27 cellular contexts compared by ENCODE assay signal in the genomic region with DNA sequence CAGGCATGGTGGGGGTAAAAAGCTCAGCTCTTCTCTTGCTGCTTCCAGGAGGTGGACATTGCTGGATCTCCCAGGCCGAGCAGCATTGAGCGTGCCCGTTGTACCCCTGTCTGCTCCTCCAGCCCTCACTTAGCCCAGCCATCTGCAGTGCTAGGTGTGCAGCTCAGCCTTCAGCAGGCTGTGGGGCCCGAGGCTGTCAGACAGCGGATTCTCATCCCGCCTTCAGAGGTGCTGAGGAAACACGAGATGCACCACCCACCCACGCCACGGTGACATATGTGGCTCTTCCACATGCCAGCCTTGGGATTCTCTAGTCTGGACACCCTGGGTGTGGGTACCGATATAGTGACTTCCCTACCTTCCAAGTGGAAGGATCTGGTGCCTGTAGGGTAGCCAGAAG.
"Had no signal": no experiment of that assay in that cellular context is flagged by ENCODE, and none has a peak within 500 bp of the region (broad histone marks: within the 10 kb centered on the region; RNA-seq: fewer than 3 reads in every experiment).

No MANE protein-coding gene starts in this region.

- H3K27ac ChIP-seq: left lung, neural progenitor cell, neutrophil, parathyroid adenoma, prostate gland, skin epidermis, suprapubic skin, thoracic aorta, transverse colon, upper lobe of left lung, vagina had no signal

- H3K27ac Mint-ChIP-seq: mesothelial cell of epicardium; naive B cell; natural killer cell; nephron progenitor cell; neural progenitor cell; stimulated activated effector memory CD8-positive, alpha-beta T cell treated with anti-CD3 and anti-CD28 coated beads, Interleukin-12 subunit alpha, Interleukin-12 subunit beta, amount 100 ng/mL, for 72 hours; stimulated activated naive CD8-positive, alpha-beta T cell treated with anti-CD3 and anti-CD28 coated beads, Interleukin-15, Interleukin-2, amounts not matched to agents 100 ng/mL and 50 ng/mL, for 24 hours had no signal

- ATAC-seq: left colon; left lung; natural killer cell; right cardiac atrium; sciatic nerve; stimulated activated effector memory CD8-positive, alpha-beta T cell treated with anti-CD3 and anti-CD28 coated beads, Interleukin-12 subunit alpha, Interleukin-12 subunit beta, amount 100 ng/mL, for 72 hours had no signal

- H3K27me3 ChIP-seq: upper lobe of left lung, vagina had no signal

- DNase-seq: hippocampal formation; left colon; mesendoderm; naive B cell; natural killer cell; nephron progenitor cell; occipital lobe; retina; right cardiac atrium; stimulated activated CD4-positive, alpha-beta T cell treated with anti-CD3 and anti-CD28 coated beads, Interleukin-4, amount 100 ng/mL, for 24 hours; stimulated activated naive CD4-positive, alpha-beta T cell; transverse colon; upper lobe of left lung had no signal

- H3K4me1 Mint-ChIP-seq: naive B cell; natural killer cell; stimulated activated effector memory CD8-positive, alpha-beta T cell treated with anti-CD3 and anti-CD28 coated beads, Interleukin-12 subunit alpha, Interleukin-12 subunit beta, amount 100 ng/mL, for 72 hours had no signal

- H3K9me3 ChIP-seq: left lung, neutrophil, prostate gland, suprapubic skin, thoracic aorta, transverse colon, upper lobe of left lung, vagina had no signal

- H3K36me3 Mint-ChIP-seq: mesothelial cell of epicardium; naive B cell; natural killer cell; neural progenitor cell; stimulated activated effector memory CD8-positive, alpha-beta T cell treated with anti-CD3 and anti-CD28 coated beads, Interleukin-12 subunit alpha, Interleukin-12 subunit beta, amount 100 ng/mL, for 72 hours had no signal

- H3K4me3 ChIP-seq: left lung, lung, neural progenitor cell, prostate gland, skin epidermis, suprapubic skin, thoracic aorta, transverse colon, upper lobe of left lung, vagina had no signal

- H3K4me1 ChIP-seq: left lung, prostate gland, suprapubic skin, upper lobe of left lung, vagina had no signal

- H3K4me3 Mint-ChIP-seq: mesothelial cell of epicardium; naive B cell; natural killer cell; nephron progenitor cell; neural progenitor cell; stimulated activated effector memory CD8-positive, alpha-beta T cell treated with anti-CD3 and anti-CD28 coated beads, Interleukin-12 subunit alpha, Interleukin-12 subunit beta, amount 100 ng/mL, for 72 hours; stimulated activated naive CD8-positive, alpha-beta T cell treated with anti-CD3 and anti-CD28 coated beads, Interleukin-15, Interleukin-2, amounts not matched to agents 100 ng/mL and 50 ng/mL, for 24 hours had no signal

- H3K36me3 ChIP-seq: left lung, neural progenitor cell, neutrophil, prostate gland, suprapubic skin, thoracic aorta, transverse colon, upper lobe of left lung, vagina had no signal
